Comparison of ENCODE assay signal across 17 cellular contexts in genomic region chrX:85897376-85898110, GRCh38.
"Had no signal": no experiment of that assay in that cellular context is flagged by ENCODE, and none has a peak within 500 bp of the region (broad histone marks: within the 10 kb centered on the region; RNA-seq: fewer than 3 reads in every experiment).

No MANE protein-coding gene starts in this region.

- H3K36me3 ChIP-seq: cardiac muscle cell, colonic mucosa, tibial artery, vagina had no signal

- H3K4me3 Mint-ChIP-seq: activated CD4-positive, alpha-beta memory T cell treated with anti-CD3 and anti-CD28 coated beads for 36 hours; activated naive CD8-positive, alpha-beta T cell treated with anti-CD3 and anti-CD28 coated beads for 36 hours; activated T-cell treated with anti-CD3 and anti-CD28 coated beads, Interleukin-2, amount 50 U/mL, for 4 hours; naive thymus-derived CD8-positive, alpha-beta T cell had no signal

- H3K4me1 Mint-ChIP-seq: activated naive CD8-positive, alpha-beta T cell treated with anti-CD3 and anti-CD28 coated beads for 36 hours had no signal

- H3K27ac Mint-ChIP-seq: activated CD4-positive, alpha-beta memory T cell treated with anti-CD3 and anti-CD28 coated beads for 36 hours; activated naive CD8-positive, alpha-beta T cell treated with anti-CD3 and anti-CD28 coated beads for 36 hours had no signal

- ATAC-seq: activated T-cell treated with anti-CD3 and anti-CD28 coated beads, Interleukin-2, amount 50 U/mL, for 4 hours; gastrocnemius medialis; mucosa of descending colon; naive thymus-derived CD8-positive, alpha-beta T cell; right cardiac atrium had no signal

- H3K9me3 Mint-ChIP-seq: activated CD4-positive, alpha-beta memory T cell treated with anti-CD3 and anti-CD28 coated beads for 36 hours; activated naive CD8-positive, alpha-beta T cell treated with anti-CD3 and anti-CD28 coated beads for 36 hours; activated T-cell treated with anti-CD3 and anti-CD28 coated beads, Interleukin-2, amount 50 U/mL, for 4 hours had no signal

- H3K9me3 ChIP-seq: colonic mucosa, gastrocnemius medialis, lower lobe of right lung, mucosa of descending colon, tibial artery, vagina had no signal

- H3K4me2 ChIP-seq: hepatocyte had no signal

- H3K27ac ChIP-seq: cardiac muscle cell, colonic mucosa, gastrocnemius medialis, hepatocyte, lower lobe of right lung, tibial artery, vagina had no signal

- H3K79me2 ChIP-seq: hepatocyte had no signal

- H3K27me3 Mint-ChIP-seq: activated CD4-positive, alpha-beta memory T cell treated with anti-CD3 and anti-CD28 coated beads for 36 hours; activated naive CD8-positive, alpha-beta T cell treated with anti-CD3 and anti-CD28 coated beads for 36 hours; naive thymus-derived CD8-positive, alpha-beta T cell had no signal

- DNase-seq: activated CD4-positive, alpha-beta memory T cell treated with anti-CD3 and anti-CD28 coated beads for 36 hours; activated CD4-positive, alpha-beta T cell treated with anti-CD3 and anti-CD28 coated beads for 1 hour; activated gamma-delta T cell; activated naive CD8-positive, alpha-beta T cell treated with anti-CD3 and anti-CD28 coated beads for 36 hours; activated T-cell treated with anti-CD3 and anti-CD28 coated beads, Interleukin-2, amount 50 U/mL, for 4 hours; colonic mucosa; gastrocnemius medialis; lower lobe of right lung; mucosa of descending colon; naive thymus-derived CD8-positive, alpha-beta T cell; nucleus accumbens; right cardiac atrium; small intestine; tibial artery had no signal

- H3K4me1 ChIP-seq: colonic mucosa, gastrocnemius medialis, lower lobe of right lung, tibial artery, vagina had no signal

- H3K4me3 ChIP-seq: cardiac muscle cell, colonic mucosa, gastrocnemius medialis, hepatocyte, lower lobe of right lung, mucosa of descending colon, tibial artery, vagina had no signal

- H3K27me3 ChIP-seq: cardiac muscle cell, colonic mucosa, gastrocnemius medialis, hepatocyte, tibial artery, vagina had no signal

- H2AFZ ChIP-seq: hepatocyte had no signal
